In the genomic region with DNA sequence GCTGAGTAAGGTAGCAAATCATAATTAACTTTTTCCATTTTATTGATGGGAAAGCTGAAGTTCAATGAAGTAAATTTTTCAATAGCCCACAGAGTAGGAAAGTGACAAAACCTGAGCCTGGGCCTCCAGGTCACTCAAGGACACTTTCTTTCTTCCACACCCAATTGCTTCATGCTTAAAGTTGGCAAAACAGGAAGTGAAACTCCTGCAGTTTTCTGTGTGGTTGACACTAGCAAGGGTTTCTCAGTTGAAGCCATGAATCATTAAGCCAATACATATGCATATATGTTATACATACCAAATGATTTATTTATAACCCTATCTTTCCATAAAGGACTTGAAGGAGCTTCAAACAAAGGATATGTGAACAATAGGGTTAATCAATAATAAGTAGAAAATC, we compare ENCODE assay signal across 8 cellular contexts.
A peak's percentile ranks its signal among the peaks of the same experiment; 100 is the strongest.
DNase-seq lines count a peak whose midpoint lies in the region; ATAC-seq and TF ChIP-seq lines count a peak whose summit lies in the region.

No MANE protein-coding gene starts in this region.

- no peak overlapping the region for H3K9ac ChIP-seq in KMS-11

- ATAC-seq in GM18499 (IDR thresholded peaks at IDR 0.05; ENCODE audit: insufficient read depth, unreplicated experiment) (peak; percentile 99), GM21723 (IDR thresholded peaks at IDR 0.05; ENCODE audit: unreplicated experiment) (peak; percentile 100)

- H2AFZ ChIP-seq in KMS-11 (ENCODE audit: low read depth) = no peak overlapping the region

- DNase-seq in fibroblast of pulmonary artery (ENCODE audit: low read depth) (peak; percentile 51), NCI-H1417 treated with DMSO at 0.1 percent for 48 hours (lab: John Stamatoyannopoulos, UW) (no peak), NCI-H510A treated with DMSO at 0.1 percent for 48 hours (lab: John Stamatoyannopoulos, UW) (no peak), DMS153 (lab: John Stamatoyannopoulos, UW) (no peak)
- no peak for DNase-seq in stimulated activated CD4-positive, alpha-beta T cell treated with anti-CD3 and anti-CD28 coated beads, Interleukin-4, amount 100 ng/mL, for 1 hour

- peaks cover 39% of the 10 kb centered on the region for H3K4me1 ChIP-seq in KMS-11 (ENCODE audit: low read depth, poor library complexity, severe bottlenecking)

- no peaks in the 10 kb centered on the region for H3K27me3 ChIP-seq in KMS-11 (ENCODE audit: insufficient read depth, low read depth)

- no peak overlapping the region for H3K27ac ChIP-seq in KMS-11

- no peaks in the 10 kb centered on the region for H3K36me3 ChIP-seq in KMS-11 (ENCODE audit: insufficient read depth)

- no peak for TF ChIP-seq CTCF in KMS-11 (conservative IDR thresholded peaks at IDR 0.05; ENCODE audit: low read depth, low read length)
- TF ChIP-seq CTCF in fibroblast of pulmonary artery (IDR thresholded peaks at IDR 0.05; ENCODE audit: low read length, missing control alignments) = no peak

- H3K4me3 ChIP-seq in KMS-11 (IDR thresholded peaks at IDR 0.05; ENCODE audit: insufficient read depth, low read depth, low read length) (no peak overlapping the region), fibroblast of pulmonary artery (replicated peaks; ENCODE audit: low read depth, low read length) (no peak overlapping the region)

- H4K20me1 ChIP-seq in KMS-11 (ENCODE audit: insufficient read depth) = no peaks in the 10 kb centered on the region

- no peaks in the 10 kb centered on the region for H3K79me2 ChIP-seq in KMS-11 (ENCODE audit: insufficient read depth, low read depth)

- peak overlapping the region; percentile 50; the same call in 1 of the 2 replicates for H3K4me2 ChIP-seq in KMS-11
